ENCODE assay signal across 20 cellular contexts in genomic region chr10:48469516-48470020, GRCh38.
DNase-seq lines count a peak whose midpoint lies in the region; ATAC-seq and TF ChIP-seq lines count a peak whose summit lies in the region.
"Had no signal": no experiment of that assay in that cellular context is flagged by ENCODE, and none has a peak within 500 bp of the region (broad histone marks: within the 10 kb centered on the region; RNA-seq: fewer than 3 reads in every experiment).

No MANE protein-coding gene starts in this region.

- H3K36me3 ChIP-seq in SK-N-SH (replicated peaks in 1 of 2; ENCODE audit: control insufficient read depth in 1 of 2, insufficient read depth in 2 of 2, low read length in 1 of 2): peaks cover 0 to 5% of the 10 kb centered on the region in 2 experiments
- no peaks in the 10 kb centered on the region for H3K36me3 ChIP-seq in Loucy (ENCODE audit: insufficient read depth, low read length)
- H3K36me3 ChIP-seq in hepatocyte (replicated peaks; ENCODE audit: insufficient read depth, low read depth): no peaks in the 10 kb centered on the region
- H3K36me3 ChIP-seq: lower lobe of right lung, neutrophil, tibial nerve had no signal

- no peak for TF ChIP-seq RAD21 in SK-N-SH (IDR thresholded peaks at IDR 0.05; ENCODE audit: low read length)

- H3K79me2 ChIP-seq in SK-N-SH (ENCODE audit: insufficient read depth) (peaks cover 41% of the 10 kb centered on the region), Loucy (ENCODE audit: insufficient read depth, low read length) (peaks cover 14% of the 10 kb centered on the region; the same call in 1 of the 2 replicates), hepatocyte (no peaks in the 10 kb centered on the region)

- CTCF ChIA-PET in SK-N-SH (lab: Yijun Ruan, JAX): interaction anchor here (0.7 to 1.9 kb wide), 9 partner anchors 24 to 938 kb away, joined by 3 to 10 read pairs (median 3); no protein-coding TSS in a partner anchor

- H2AFZ ChIP-seq in SK-N-SH (ENCODE audit: low read depth) (no peak overlapping the region), Loucy (ENCODE audit: low read length) (no peak overlapping the region), hepatocyte (no peak overlapping the region)
- H2AFZ ChIP-seq: GM23248 had no signal

- H4K20me1 ChIP-seq in SK-N-SH (ENCODE audit: insufficient read depth) (peaks cover 37% of the 10 kb centered on the region), Loucy (ENCODE audit: insufficient read depth, low read length, poor library complexity, severe bottlenecking) (no peaks in the 10 kb centered on the region), hepatocyte (ENCODE audit: insufficient read depth, poor library complexity, severe bottlenecking) (no peaks in the 10 kb centered on the region)

- WGBS in SK-N-SH (ENCODE audit: low lambda C conversion rate): 92% methylated on average over 1 of the region's 4 CpGs
- 81% methylated on average over 4 of the region's 4 CpGs for WGBS in hepatocyte (ENCODE audit: low lambda C conversion rate, missing lambda C conversion rate)

- H3K9me2 ChIP-seq in SK-N-SH: no peaks in the 10 kb centered on the region
- no peaks in the 10 kb centered on the region for H3K9me2 ChIP-seq in Loucy (replicated peaks; ENCODE audit: low read depth, low read length)
- H3K9me2 ChIP-seq in hepatocyte (replicated peaks; ENCODE audit: insufficient read depth): no peaks in the 10 kb centered on the region

- POLR2A ChIA-PET in SK-N-SH (lab: Yijun Ruan, JAX): interaction anchor here (1.0 kb wide), 1 partner anchor 10 kb away, joined by 3 read pairs; no protein-coding TSS in a partner anchor

- H3K4me2 ChIP-seq in SK-N-SH (no peak overlapping the region), Loucy (ENCODE audit: low read depth, low read length, poor library complexity, severe bottlenecking) (peak overlapping the region; percentile 95), hepatocyte (no peak overlapping the region)

- H3F3A ChIP-seq in SK-N-SH (replicated peaks; ENCODE audit: insufficient read depth) (peaks cover 3% of the 10 kb centered on the region), Loucy (ENCODE audit: low read depth) (peaks cover 3% of the 10 kb centered on the region; the same call in 1 of the 2 replicates)

- H3K27me3 ChIP-seq in SK-N-SH (ENCODE audit: insufficient read depth) (no peaks in the 10 kb centered on the region), Loucy (ENCODE audit: insufficient read depth, low read length, poor library complexity, severe bottlenecking) (no peaks in the 10 kb centered on the region), hepatocyte (no peaks in the 10 kb centered on the region)

- H3K9ac ChIP-seq in SK-N-SH (no peak overlapping the region), Loucy (ENCODE audit: low read depth, low read length, poor library complexity, severe bottlenecking) (peak overlapping the region; percentile 97)
- H3K9ac ChIP-seq: GM23248 had no signal

- H3K27ac ChIP-seq in SK-N-SH (ENCODE audit: low read depth in 2 of 2, low read length in 1 of 2) (peak overlapping the region in 1 of 2 experiments; percentile 79; a peak in 2 of 4 replicates), hepatocyte (peak overlapping the region; percentile 31)
- H3K27ac ChIP-seq: GM23248, lower lobe of right lung, neutrophil, tibial nerve had no signal

- peaks cover 0 to 47% of the 10 kb centered on the region in 2 experiments; a peak in 1 of 4 replicates for H3K4me1 ChIP-seq in SK-N-SH (ENCODE audit: control insufficient read depth in 1 of 2, insufficient read depth in 2 of 2, low read depth in 1 of 2, low read length in 1 of 2)
- peaks cover 46% of the 10 kb centered on the region for H3K4me1 ChIP-seq in Loucy (ENCODE audit: insufficient read depth, low read length, poor library complexity, severe bottlenecking)
- H3K4me1 ChIP-seq in hepatocyte (ENCODE audit: insufficient read depth): peaks cover 33% of the 10 kb centered on the region
- H3K4me1 ChIP-seq: lower lobe of right lung had no signal

- H3K4me3 ChIP-seq in SK-N-SH (ENCODE audit: low read depth in 2 of 2, low read length in 1 of 2) (no peak overlapping the region), Loucy (ENCODE audit: low read length, poor library complexity, severe bottlenecking) (peak overlapping the region; percentile 73), hepatocyte (no peak overlapping the region)
- H3K4me3 ChIP-seq: GM23248, lower lobe of right lung, tibial nerve had no signal

- ATAC-seq in SK-N-SH treated with all-trans-retinoic acid at 6 μM for 48 hours: no peak
- no peak for ATAC-seq in GM21390 (IDR thresholded peaks at IDR 0.05; ENCODE audit: unreplicated experiment)
- ATAC-seq: lower lobe of right lung, Right ventricle myocardium inferior, T-helper 17 cell had no signal

- no peaks in the 10 kb centered on the region for H3K9me3 ChIP-seq in SK-N-SH
- H3K9me3 ChIP-seq in Loucy (ENCODE audit: insufficient read depth, low read depth, low read length): no peaks in the 10 kb centered on the region
- no peaks in the 10 kb centered on the region for H3K9me3 ChIP-seq in hepatocyte (ENCODE audit: low read depth)
- H3K9me3 ChIP-seq: lower lobe of right lung, neutrophil had no signal

- TF ChIP-seq CTCF in SK-N-SH (IDR thresholded peaks at IDR 0.05) (no peak), Loucy (conservative IDR thresholded peaks at IDR 0.05; ENCODE audit: low read length) (no peak), hepatocyte (IDR thresholded peaks at IDR 0.05; ENCODE audit: poor library complexity) (no peak)

- intact Hi-C loops in posterior vena cava (cut with DNase I): no loop called here

- peak; percentile 58 for DNase-seq in SK-N-SH
- DNase-seq in hepatocyte (ENCODE audit: low spot score): no peak
- peak; percentile 47 for DNase-seq in posterior vena cava (ENCODE audit: low spot score)
- no peak for DNase-seq in GM03348 (ENCODE audit: low spot score)
- no peak for DNase-seq in NCI-H774 (lab: John Stamatoyannopoulos, UW)
- DNase-seq: 8988T; activated T-cell treated with anti-CD3 and anti-CD28 coated beads, Interleukin-2, amount 50 U/mL, for 1 hour; central memory CD4-positive, alpha-beta T cell; foreskin melanocyte; GM23248; lower lobe of right lung; NCI-H2107; stimulated activated CD4-positive, alpha-beta T cell treated with anti-CD3 and anti-CD28 coated beads, Interleukin-4, amount 100 ng/mL, for 1 hour; T-helper 17 cell had no signal

- no peak for TF ChIP-seq EP300 in SK-N-SH (IDR thresholded peaks at IDR 0.05; ENCODE audit: borderline replicate concordance in 1 of 2, low read depth in 1 of 2, low read length in 1 of 2)

TF ChIP-seq in SK-N-SH, 30 proteins besides CTCF, POLR2A, EP300 and RAD21 (continues in another document):
- TF ChIP-seq NFIC (IDR thresholded peaks at IDR 0.05; ENCODE audit: borderline replicate concordance) (no peak), TCF12 (IDR thresholded peaks at IDR 0.05) (no peak), TAF1 (IDR thresholded peaks at IDR 0.05; ENCODE audit: borderline replicate concordance, low read depth, low read length) (no peak), FOXJ3 (CRISPR knock-in tag; IDR thresholded peaks at IDR 0.05) (no peak), PBX3 (IDR thresholded peaks at IDR 0.05) (no peak), RCOR1 (IDR thresholded peaks at IDR 0.05; ENCODE audit: low read length) (no peak), NRF1 (IDR thresholded peaks at IDR 0.05; ENCODE audit: low read depth, low read length) (no peak), IRF3 (IDR thresholded peaks at IDR 0.05; ENCODE audit: low read depth, low read length) (no peak)

TF ChIP-seq in SK-N-SH treated with all-trans-retinoic acid at 6 μM for 48 hours, 23 proteins besides CTCF, POLR2A, EP300 and RAD21 (continues in another document):
- TF ChIP-seq ZFP3 (CRISPR knock-in tag; IDR thresholded peaks at IDR 0.05) (no peak), BACH2 (CRISPR knock-in tag; IDR thresholded peaks at IDR 0.05; ENCODE audit: borderline replicate concordance) (no peak), ISL1 (CRISPR knock-in tag; IDR thresholded peaks at IDR 0.05) (no peak), ZC3H10 (CRISPR knock-in tag; IDR thresholded peaks at IDR 0.05) (no peak), ARNTL (CRISPR knock-in tag; IDR thresholded peaks at IDR 0.05; ENCODE audit: borderline replicate concordance, low read depth) (no peak), PPARA (CRISPR knock-in tag; IDR thresholded peaks at IDR 0.05; ENCODE audit: borderline replicate concordance) (no peak), POU6F1 (CRISPR knock-in tag; IDR thresholded peaks at IDR 0.05; ENCODE audit: borderline replicate concordance, low read depth) (no peak), RARB (CRISPR knock-in tag; IDR thresholded peaks at IDR 0.05) (no peak), SNAI2 (CRISPR knock-in tag; IDR thresholded peaks at IDR 0.05) (no peak), OSR1 (CRISPR knock-in tag; IDR thresholded peaks at IDR 0.05) (no peak), ZNF70 (CRISPR knock-in tag; IDR thresholded peaks at IDR 0.05) (no peak), ZFP30 (CRISPR knock-in tag; IDR thresholded peaks at IDR 0.05) (no peak), TOX (CRISPR knock-in tag; IDR thresholded peaks at IDR 0.05; ENCODE audit: borderline replicate concordance) (no peak)

Comparison
In these comparisons a context has a peak if more than half of its experiments do, and no peak if none do; other contexts are left out.
1. DNase-seq: peak in SK-N-SH (single experiment) and posterior vena cava (single experiment); none in hepatocyte (single experiment), GM03348 (single experiment) and NCI-H774 (single experiment).